ENCODE assay signal across 6 cellular contexts in the genomic region with DNA sequence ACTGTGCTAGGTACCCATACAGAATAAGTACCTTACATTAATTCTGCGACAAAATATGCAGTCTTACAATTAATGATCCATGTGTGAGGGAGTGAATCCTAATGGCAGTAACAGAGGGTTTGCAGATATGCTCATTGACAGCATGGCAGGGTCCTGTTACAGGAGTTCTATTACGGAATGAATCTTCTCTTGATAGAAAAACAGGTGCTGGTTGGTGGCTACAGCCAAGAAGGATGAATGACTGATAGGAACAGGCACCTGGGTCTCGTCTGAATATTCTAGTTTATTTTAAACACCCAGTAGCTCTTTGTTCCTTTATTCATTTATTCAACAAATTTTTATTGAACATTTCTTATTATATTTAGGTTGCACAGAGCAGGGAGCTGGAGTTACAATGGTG.
"Had no signal": no experiment of that assay in that cellular context is flagged by ENCODE, and none has a peak within 500 bp of the region (broad histone marks: within the 10 kb centered on the region; RNA-seq: fewer than 3 reads in every experiment).

No MANE protein-coding gene starts in this region.

- H3K4me3 ChIP-seq: GM23248, K562 had no signal

- DNase-seq: GM23248, GOT3, H7, HCEC 1CT, IMR-90 had no signal

- H3K27ac ChIP-seq: GM23248 had no signal
